ENCODE assay signal across 8 cellular contexts in genomic region chr10:102055647-102056419, GRCh38. TPM values are rescaled to one million over a fixed set of nuclear protein-coding genes. Genes with fewer than 3 reads are reported as not detected.
A peak's percentile ranks its signal among the peaks of the same experiment; 100 is the strongest.
DNase-seq lines count a peak whose midpoint lies in the region; ATAC-seq and TF ChIP-seq lines count a peak whose summit lies in the region.

ARMH3 (minus strand) TSS chr10:102056173; CDS start chr10:102040114, 16,059 bp downstream.

- intact Hi-C loops in right cardiac atrium (cut with DNase I) (no loop called here), uterus (cut with DNase I; ENCODE audit: low total_unique reads) (no loop called here)

- H3K36me3 ChIP-seq in uterus, result no peaks in the 10 kb centered on the region

- H3K4me3 ChIP-seq in right cardiac atrium (ENCODE audit: low read length), result peak within 1 kb of the TSS; percentile 82
- H3K4me3 ChIP-seq in uterus, result peak within 1 kb of the TSS; percentile 83 to 86

- TF ChIP-seq CTCF in GM13977 (IDR thresholded peaks at IDR 0.05; ENCODE audit: extremely low read depth, insufficient read depth, missing control alignments) (no peak), uterus (IDR thresholded peaks at IDR 0.05) (peak in 2 of 4 experiments; percentile 6 to 41)

- in situ Hi-C loops in GM13977 (cut with MboI; ENCODE audit: low pct_unique_long_range_greater_than_20kb, low sequenced_read_pairs, unreplicated experiment), result no loop called here

- ATAC-seq in HG02870 (IDR thresholded peaks at IDR 0.05; ENCODE audit: unreplicated experiment), result peak; percentile 90
- ATAC-seq in right cardiac atrium, result peak; percentile 98 to 99

- H3K4me1 ChIP-seq in right cardiac atrium (ENCODE audit: control insufficient read depth, insufficient read depth, low read length) (no peaks in the 10 kb centered on the region), uterus (peaks cover 0 to 7% of the 10 kb centered on the region in 2 donors)

- TF ChIP-seq POLR2A in uterus (IDR thresholded peaks at IDR 0.05), result peak; percentile 4 to 70

- under 1% methylated on average over 79 of the region's 79 CpGs for WGBS in right cardiac atrium

- DNase-seq in GM13977 (ENCODE audit: low spot score) (peak; percentile 98), NCI-H1694 (lab: John Stamatoyannopoulos, UW) (peak; percentile 91), T-helper 2 cell (peak; percentile 61 to 98 (median 83)), right cardiac atrium (peak; percentile 94 to 97 (median 96)), pulmonary artery endothelial cell (ENCODE audit: low read depth, low spot score) (peak; percentile 94), uterus (peak; percentile 90 to 93)

- peak within 1 kb of the TSS; percentile 94 for H3K27ac ChIP-seq in angular gyrus (ENCODE audit: low read depth, low read length)
- peak within 1 kb of the TSS; percentile 93 for H3K27ac ChIP-seq in right cardiac atrium (ENCODE audit: low read length)
- peak within 1 kb of the TSS; percentile 86 to 93 for H3K27ac ChIP-seq in uterus

- H3K9me3 ChIP-seq in right cardiac atrium (ENCODE audit: control insufficient read depth, low read length) (no peaks in the 10 kb centered on the region), uterus (no peaks in the 10 kb centered on the region)

- no peaks in the 10 kb centered on the region for H3K27me3 ChIP-seq in right cardiac atrium (ENCODE audit: control insufficient read depth, insufficient read depth)
- H3K27me3 ChIP-seq in uterus, result no peaks in the 10 kb centered on the region

RNA-seq across cellular contexts. Expression of gene ARMH3, which starts in this region (rescaled TPM):
- total RNA-seq in right cardiac atrium (10 to 100 TPM; 43.2 to 87.3 (median 53.7) TPM), pulmonary artery endothelial cell (7.1 and 9.7 TPM in 2 replicates), uterus (10 to 100 TPM; 10.6 to 29.8 (median 20.9) TPM)
- 38.1 TPM for polyA plus RNA-seq in right cardiac atrium

Comparison
In these comparisons a context has a peak if more than half of its experiments do, and no peak if none do; other contexts are left out.
1. Peak in every context shown above with its lines: DNase-seq, ATAC-seq, H3K4me3 ChIP-seq and H3K27ac ChIP-seq.